In the genomic region with DNA sequence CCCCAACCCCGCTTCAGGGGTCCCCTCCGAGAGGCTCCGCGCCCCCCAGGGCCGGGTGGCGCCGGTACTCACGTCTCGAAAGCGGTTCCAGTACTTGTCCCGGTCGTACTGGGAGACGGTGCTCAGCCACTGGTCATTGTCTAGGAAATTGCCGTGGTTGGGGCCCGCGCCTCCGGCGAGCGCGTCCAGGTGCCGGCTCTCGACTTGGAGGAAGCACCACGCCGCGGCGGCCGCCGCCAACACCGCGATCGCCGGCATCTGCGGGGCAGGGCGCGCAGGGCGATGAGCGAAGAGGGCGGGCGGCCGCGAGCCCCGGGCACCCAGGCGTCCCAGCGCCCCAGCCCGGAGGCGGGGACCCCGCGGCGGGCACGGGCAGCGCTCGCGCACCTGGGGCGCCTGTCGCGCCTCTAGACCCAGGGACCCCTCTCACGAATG, we compare ENCODE assay signal across 9 cellular contexts. TPM values are rescaled to one million over a fixed set of nuclear protein-coding genes. Genes with fewer than 3 reads are reported as not detected.
A peak's percentile ranks its signal among the peaks of the same experiment; 100 is the strongest.
DNase-seq lines count a peak whose midpoint lies in the region; ATAC-seq, FAIRE-seq and TF ChIP-seq lines count a peak whose summit lies in the region.
"Had no signal": no experiment of that assay in that cellular context is flagged by ENCODE, and none has a peak within 500 bp of the region (broad histone marks: within the 10 kb centered on the region; RNA-seq: fewer than 3 reads in every experiment).

No MANE protein-coding gene starts in this region.

- TF ChIP-seq RAD21 in HepG2 (CRISPR knock-in tag; IDR thresholded peaks at IDR 0.05), result no peak

- H3K36me3 Mint-ChIP-seq in natural killer cell treated with Interleukin-12 subunit alpha and Interleukin-12 subunit beta and Interleukin-15 and Interleukin-18, amount 100 ng/mL, for 72 hours, result no peaks in the 10 kb centered on the region

- WGBS in right lobe of liver (ENCODE audit: insufficient coverage, low coverage, low lambda C conversion rate, missing lambda C conversion rate), result 10% methylated on average over 4 of the region's 57 CpGs
- WGBS in HepG2 (ENCODE audit: low lambda C conversion rate), result 20% methylated on average over 1 of the region's 57 CpGs

- H3K79me2 ChIP-seq in HepG2 (ENCODE audit: insufficient read depth, low read length), result no peaks in the 10 kb centered on the region
- H3K79me2 ChIP-seq in endothelial cell of umbilical vein (ENCODE audit: control insufficient read depth, insufficient read depth, low read length), result peaks cover 57% of the 10 kb centered on the region

- H3K27ac ChIP-seq in right lobe of liver (no peak overlapping the region), HepG2 (ENCODE audit: extremely low read length, insufficient read depth, low read length) (no peak overlapping the region), endothelial cell of umbilical vein (ENCODE audit: insufficient read depth, low read depth, low read length) (peak overlapping the region; percentile 39)

- H3K27ac Mint-ChIP-seq in natural killer cell treated with Interleukin-12 subunit alpha and Interleukin-12 subunit beta and Interleukin-15 and Interleukin-18, amount 100 ng/mL, for 72 hours, result no peak overlapping the region

- no peak for TF ChIP-seq POLR2A in right lobe of liver (IDR thresholded peaks at IDR 0.05)
- no peak for TF ChIP-seq POLR2A in HepG2 (IDR thresholded peaks at IDR 0.05; ENCODE audit: insufficient read depth in 1 of 2, low read depth in 2 of 2, low read length in 2 of 2)
- TF ChIP-seq POLR2A in endothelial cell of umbilical vein (IDR thresholded peaks at IDR 0.05; ENCODE audit: low read depth, low read length), result no peak

- ATAC-seq in right lobe of liver, result peak in 1 of 4 donors; percentile 4
- no peak for ATAC-seq in HepG2
- no peak for ATAC-seq in natural killer cell treated with Interleukin-12 subunit alpha and Interleukin-12 subunit beta and Interleukin-15 and Interleukin-18, amount 100 ng/mL, for 72 hours
- no peak for ATAC-seq in HG02571 (IDR thresholded peaks at IDR 0.05; ENCODE audit: unreplicated experiment)
- ATAC-seq in HG03457 (IDR thresholded peaks at IDR 0.05; ENCODE audit: unreplicated experiment), result no peak
- no peak for ATAC-seq in HG03439 (IDR thresholded peaks at IDR 0.05; ENCODE audit: unreplicated experiment)

- no peaks in the 10 kb centered on the region for H3K9me3 ChIP-seq in right lobe of liver
- no peaks in the 10 kb centered on the region for H3K9me3 ChIP-seq in HepG2 (ENCODE audit: low read length)
- no peaks in the 10 kb centered on the region for H3K9me3 ChIP-seq in endothelial cell of umbilical vein (replicated peaks; ENCODE audit: control insufficient read depth, insufficient read depth, low read length)

- no peak for FAIRE-seq in HepG2 (lab: Jason Lieb, UNC)
- FAIRE-seq in endothelial cell of umbilical vein (lab: Jason Lieb, UNC), result no peak
- FAIRE-seq: K562 had no signal

- no peak overlapping the region for H3K4me3 Mint-ChIP-seq in natural killer cell treated with Interleukin-12 subunit alpha and Interleukin-12 subunit beta and Interleukin-15 and Interleukin-18, amount 100 ng/mL, for 72 hours

- H3K4me1 Mint-ChIP-seq in natural killer cell treated with Interleukin-12 subunit alpha and Interleukin-12 subunit beta and Interleukin-15 and Interleukin-18, amount 100 ng/mL, for 72 hours (ENCODE audit: low read depth in 2 of 2), result peaks cover 0 to 2% of the 10 kb centered on the region in 2 donors

- H3K4me1 ChIP-seq in right lobe of liver (peaks cover 0 to 9% (median 0%) of the 10 kb centered on the region in 4 donors), HepG2 (ENCODE audit: insufficient read depth, low read length) (no peaks in the 10 kb centered on the region), endothelial cell of umbilical vein (ENCODE audit: control insufficient read depth, extremely low read depth, insufficient read depth, low read length) (peaks cover 20% of the 10 kb centered on the region)

- BruUV-seq in HepG2 (replicated peaks; lab: Mats Ljungman, UMichigan) (no TSS peak), endothelial cell of umbilical vein (replicated peaks; lab: Mats Ljungman, UMichigan) (no TSS peak)

- intact Hi-C loops in right lobe of liver (cut with DNase I), result loop anchor here in 1 of 2 donors (10.0 kb wide), 2 partner anchors 154 to 184 kb away; no protein-coding TSS in a partner anchor
- intact Hi-C loops in HepG2 (cut with micrococcal nuclease; ENCODE audit: unreplicated experiment), result no loop called here
- intact Hi-C loops in endothelial cell of umbilical vein (cut with micrococcal nuclease), result loop anchor here (1.0 to 5.0 kb wide), 3 partner anchors 11 to 424 kb away; no protein-coding TSS in a partner anchor

- H3K4me2 ChIP-seq in HepG2 (ENCODE audit: low read depth, low read length) (no peak overlapping the region), endothelial cell of umbilical vein (ENCODE audit: insufficient read depth, low read length) (peak overlapping the region; percentile 91)

- no peak overlapping the region for H3K9ac ChIP-seq in HepG2 (ENCODE audit: insufficient read depth, low read depth, low read length)
- peak overlapping the region; percentile 55 for H3K9ac ChIP-seq in endothelial cell of umbilical vein (replicated peaks; ENCODE audit: extremely low read depth, insufficient read depth, low read length)

- TF ChIP-seq CTCF in right lobe of liver (IDR thresholded peaks at IDR 0.05) (no peak), HepG2 (CRISPR knock-in tag; IDR thresholded peaks at IDR 0.05) (no peak), endothelial cell of umbilical vein (IDR thresholded peaks at IDR 0.05; ENCODE audit: extremely low read depth in 1 of 2, insufficient read depth in 1 of 2, low read depth in 1 of 2, low read length in 2 of 2) (no peak)

- no peaks in the 10 kb centered on the region for H3K9me3 Mint-ChIP-seq in natural killer cell treated with Interleukin-12 subunit alpha and Interleukin-12 subunit beta and Interleukin-15 and Interleukin-18, amount 100 ng/mL, for 72 hours

- peak in 2 of 3 donors; percentile 25 to 56 for DNase-seq in right lobe of liver
- DNase-seq in HepG2 (ENCODE audit: low spot score), result no peak
- DNase-seq in endothelial cell of umbilical vein (ENCODE audit: low read depth, low spot score), result peak; percentile 29
- peak; percentile 17 for DNase-seq in midbrain (lab: John Stamatoyannopoulos, UW)
- no peak for DNase-seq in natural killer cell treated with Interleukin-12 subunit alpha and Interleukin-12 subunit beta and Interleukin-15 and Interleukin-18, amount 100 ng/mL, for 72 hours (ENCODE audit: low spot score)

- TF ChIP-seq EP300 in HepG2 (IDR thresholded peaks at IDR 0.05; ENCODE audit: low read depth in 2 of 2, low read length in 2 of 2) (no peak), HepG2 (CRISPR knock-in tag; IDR thresholded peaks at IDR 0.05; ENCODE audit: borderline replicate concordance) (no peak)

- H4K20me1 ChIP-seq in HepG2 (ENCODE audit: insufficient read depth, low read length), result no peaks in the 10 kb centered on the region
- H4K20me1 ChIP-seq in endothelial cell of umbilical vein (replicated peaks; ENCODE audit: control insufficient read depth, extremely low read depth, insufficient read depth, low read length), result no peaks in the 10 kb centered on the region

- H3K36me3 ChIP-seq in right lobe of liver (no peaks in the 10 kb centered on the region), HepG2 (replicated peaks in 1 of 2; ENCODE audit: control insufficient read depth in 1 of 2, insufficient read depth in 2 of 2, low read length in 2 of 2) (no peaks in the 10 kb centered on the region), endothelial cell of umbilical vein (ENCODE audit: control insufficient read depth in 2 of 2, extremely low read depth in 1 of 2, insufficient read depth in 2 of 2, low read length in 2 of 2) (no peaks in the 10 kb centered on the region)

- H3K27me3 Mint-ChIP-seq in natural killer cell treated with Interleukin-12 subunit alpha and Interleukin-12 subunit beta and Interleukin-15 and Interleukin-18, amount 100 ng/mL, for 72 hours, result peaks cover 20 to 35% of the 10 kb centered on the region in 2 donors

- no peak overlapping the region for H2AFZ ChIP-seq in HepG2 (ENCODE audit: low read length)
- H2AFZ ChIP-seq in endothelial cell of umbilical vein (ENCODE audit: low read depth, low read length), result peak overlapping the region; percentile 74

- POLR2A ChIA-PET in HepG2 (lab: Yijun Ruan, JAX) (no interaction called here), endothelial cell of umbilical vein (lab: Charles Lee) (no interaction called here)

- dilution Hi-C loops in endothelial cell of umbilical vein (cut with MboI; ENCODE audit: extremely low pct_ligation_motif_present, low sequenced_read_pairs), result no loop called here

- H3K4me3 ChIP-seq in right lobe of liver (no peak overlapping the region), HepG2 (replicated peaks in 1 of 3; ENCODE audit: insufficient read depth in 1 of 3, low read depth in 2 of 3, low read length in 3 of 3) (no peak overlapping the region), endothelial cell of umbilical vein (replicated peaks in 1 of 3; ENCODE audit: insufficient read depth in 1 of 3, low read depth in 1 of 3, low read length in 3 of 3) (peak overlapping the region; percentile 54 to 93 (median 56))
- H3K4me3 ChIP-seq: K562 had no signal

- peaks cover 0 to 7% of the 10 kb centered on the region in 2 donors for H3K27me3 ChIP-seq in right lobe of liver
- peaks cover 0 to 11% of the 10 kb centered on the region in 2 experiments; a peak in 2 of 5 replicates for H3K27me3 ChIP-seq in HepG2 (ENCODE audit: control insufficient read depth in 1 of 2, insufficient read depth in 2 of 2, low read length in 2 of 2)
- peaks cover 7 to 8% of the 10 kb centered on the region in 2 experiments for H3K27me3 ChIP-seq in endothelial cell of umbilical vein (ENCODE audit: control insufficient read depth in 2 of 2, insufficient read depth in 2 of 2, low read length in 2 of 2)

- in situ Hi-C loops in HepG2 (cut with HindIII; ENCODE audit: extremely low pct_ligation_motif_present, low pct_unique_long_range_greater_than_20kb), result loop anchor here (10.0 kb wide), 2 partner anchors 154 to 184 kb away; no protein-coding TSS in a partner anchor

- no peaks in the 10 kb centered on the region for H3K9me1 ChIP-seq in endothelial cell of umbilical vein (replicated peaks; ENCODE audit: control insufficient read depth, extremely low read depth, insufficient read depth, low read length)

- CTCF ChIA-PET in HepG2 (lab: Yijun Ruan, JAX; ENCODE audit: low intra/inter-chr PET ratio, low total read pairs) (interaction anchor here (1.6 kb wide), 2 partner anchors 154 to 178 kb away, joined by 8 to 15 read pairs; no protein-coding TSS in a partner anchor), endothelial cell of umbilical vein (lab: Charles Lee) (interaction anchor here (0.7 to 9.6 kb wide), 16 partner anchors 8 to 695 kb away, joined by 3 to 173 read pairs (median 4); no protein-coding TSS in a partner anchor)

RNA-seq across cellular contexts. Expression of a gene that starts 0.8 kb away (rescaled TPM):
- total RNA-seq in right lobe of liver, result under 1 TPM in 5 of 6 experiments, not detected in 1; 0.06 to 0.86 (median 0.15) TPM
- total RNA-seq in HepG2 (2016; rRNA removed; fragmentation: Illumina TruSeq; extraction: Trizol), result 0.18 TPM in 1 of 2 replicates, not detected in the other
- not detected in 2 replicates for total RNA-seq in HepG2 (2016; cell fraction: cytosol; rRNA removed; fragmentation: Illumina TruSeq; extraction: Trizol; ENCODE audit: low read depth)
- total RNA-seq in HepG2 (2016; cell fraction: insoluble cytoplasmic fraction; rRNA removed; fragmentation: Illumina TruSeq; extraction: Trizol), result not detected in 2 replicates
- total RNA-seq in HepG2 (2016; cell fraction: membrane; rRNA removed; fragmentation: Illumina TruSeq; extraction: Trizol), result not detected in 2 replicates
- total RNA-seq in HepG2 (2016; cell fraction: nucleus; rRNA removed; fragmentation: Illumina TruSeq; extraction: Trizol), result not detected in 2 replicates
- polyA plus RNA-seq in HepG2 (2011; rRNA removed), result 0.08 and 0.29 TPM in 2 replicates
- polyA plus RNA-seq in HepG2 (2011; cell fraction: cytosol; rRNA removed), result 0.01 and 0.08 TPM in 2 replicates
- polyA plus RNA-seq in HepG2 (2011; cell fraction: nucleus; rRNA removed), result 0.21 TPM in 1 of 2 replicates, not detected in the other
- not detected in 2 replicates for polyA plus RNA-seq in HepG2 (2012)
- not detected in 2 replicates for polyA plus RNA-seq in HepG2 (2016; cell fraction: cytosol; fragmentation: Illumina TruSeq; extraction: Trizol; ENCODE audit: low read depth)
- 0.05 and 0.07 TPM in 2 replicates for polyA plus RNA-seq in HepG2 (2016; cell fraction: insoluble cytoplasmic fraction; fragmentation: Illumina TruSeq; extraction: Trizol; ENCODE audit: low read depth)
- polyA plus RNA-seq in HepG2 (2016; cell fraction: membrane; fragmentation: Illumina TruSeq; extraction: Trizol; ENCODE audit: low read depth), result not detected in 2 replicates
- 0.14 TPM in 1 of 2 replicates, not detected in the other for polyA plus RNA-seq in HepG2 (2016; cell fraction: nucleus; fragmentation: Illumina TruSeq; extraction: Trizol; ENCODE audit: insufficient read depth, low read depth)
- polyA minus RNA-seq in HepG2 (2011; rRNA and poly(A)+ RNA removed; ENCODE audit: low replicate concordance), result 1.0 and 26.0 TPM in 2 replicates
- not detected in 2 replicates for polyA minus RNA-seq in HepG2 (2011; cell fraction: cytosol; rRNA and poly(A)+ RNA removed)
- polyA minus RNA-seq in HepG2 (2011; cell fraction: nucleus; rRNA and poly(A)+ RNA removed), result not detected in 2 replicates
- 280 and 404 TPM in 2 replicates for total RNA-seq in endothelial cell of umbilical vein
- polyA plus RNA-seq in endothelial cell of umbilical vein, result 123 and 144 TPM in 2 replicates
- 184 and 186 TPM in 2 replicates for polyA plus RNA-seq in endothelial cell of umbilical vein (2011; cell fraction: cytosol; rRNA removed)
- 92.9 and 146 TPM in 2 replicates for polyA plus RNA-seq in endothelial cell of umbilical vein (2011; cell fraction: nucleus; rRNA removed)
- 501 and 503 TPM in 2 replicates for polyA plus RNA-seq in endothelial cell of umbilical vein (2012)
- 379 and 461 TPM in 2 replicates for polyA minus RNA-seq in endothelial cell of umbilical vein
- polyA minus RNA-seq in endothelial cell of umbilical vein (2011; cell fraction: cytosol; rRNA and poly(A)+ RNA removed), result 6.2 TPM
- 158 and 185 TPM in 2 replicates for polyA minus RNA-seq in endothelial cell of umbilical vein (2011; cell fraction: nucleus; rRNA and poly(A)+ RNA removed)
- total RNA-seq in natural killer cell treated with Interleukin-12 subunit alpha and Interleukin-12 subunit beta and Interleukin-15 and Interleukin-18, amount 100 ng/mL, for 72 hours, result not detected

Comparison
In these comparisons a context has a peak if more than half of its experiments do, and no peak if none do; other contexts are left out.
1. DNase-seq: peak in right lobe of liver (2 of 3), endothelial cell of umbilical vein (single experiment) and midbrain (single experiment); none in HepG2 (single experiment) and natural killer cell treated with Interleukin-12 subunit alpha and Interleukin-12 subunit beta and Interleukin-15 and Interleukin-18, amount 100 ng/mL, for 72 hours (single experiment).
2. H3K4me3 ChIP-seq: peak in endothelial cell of umbilical vein (3 of 3); none in right lobe of liver (0 of 3) and HepG2 (0 of 3).
3. RNA of a gene that starts 0.8 kb away (total RNA-seq): 280 to 404 TPM in endothelial cell of umbilical vein; not detected in natural killer cell treated with Interleukin-12 subunit alpha and Interleukin-12 subunit beta and Interleukin-15 and Interleukin-18, amount 100 ng/mL, for 72 hours, 0.18 TPM in HepG2 and 0.06 to 0.86 TPM in right lobe of liver; every median in the first group is over 100 times any median in the second.